1 cellular context compared by ENCODE assay signal in genomic region chr1:39026051-39026946, GRCh38.
A peak's percentile ranks its signal among the peaks of the same experiment; 100 is the strongest.
TF ChIP-seq lines count a peak whose summit lies in the region.

Gene NDUFS5 (plus strand): TSS chr1:39026350. CDS start chr1:39028725, 2,375 bp downstream.

TF ChIP-seq in K562, 482 proteins besides CTCF, POLR2A, EP300 and RAD21 (continued from another document and continues in another):
- TF ChIP-seq, protein P1, sequence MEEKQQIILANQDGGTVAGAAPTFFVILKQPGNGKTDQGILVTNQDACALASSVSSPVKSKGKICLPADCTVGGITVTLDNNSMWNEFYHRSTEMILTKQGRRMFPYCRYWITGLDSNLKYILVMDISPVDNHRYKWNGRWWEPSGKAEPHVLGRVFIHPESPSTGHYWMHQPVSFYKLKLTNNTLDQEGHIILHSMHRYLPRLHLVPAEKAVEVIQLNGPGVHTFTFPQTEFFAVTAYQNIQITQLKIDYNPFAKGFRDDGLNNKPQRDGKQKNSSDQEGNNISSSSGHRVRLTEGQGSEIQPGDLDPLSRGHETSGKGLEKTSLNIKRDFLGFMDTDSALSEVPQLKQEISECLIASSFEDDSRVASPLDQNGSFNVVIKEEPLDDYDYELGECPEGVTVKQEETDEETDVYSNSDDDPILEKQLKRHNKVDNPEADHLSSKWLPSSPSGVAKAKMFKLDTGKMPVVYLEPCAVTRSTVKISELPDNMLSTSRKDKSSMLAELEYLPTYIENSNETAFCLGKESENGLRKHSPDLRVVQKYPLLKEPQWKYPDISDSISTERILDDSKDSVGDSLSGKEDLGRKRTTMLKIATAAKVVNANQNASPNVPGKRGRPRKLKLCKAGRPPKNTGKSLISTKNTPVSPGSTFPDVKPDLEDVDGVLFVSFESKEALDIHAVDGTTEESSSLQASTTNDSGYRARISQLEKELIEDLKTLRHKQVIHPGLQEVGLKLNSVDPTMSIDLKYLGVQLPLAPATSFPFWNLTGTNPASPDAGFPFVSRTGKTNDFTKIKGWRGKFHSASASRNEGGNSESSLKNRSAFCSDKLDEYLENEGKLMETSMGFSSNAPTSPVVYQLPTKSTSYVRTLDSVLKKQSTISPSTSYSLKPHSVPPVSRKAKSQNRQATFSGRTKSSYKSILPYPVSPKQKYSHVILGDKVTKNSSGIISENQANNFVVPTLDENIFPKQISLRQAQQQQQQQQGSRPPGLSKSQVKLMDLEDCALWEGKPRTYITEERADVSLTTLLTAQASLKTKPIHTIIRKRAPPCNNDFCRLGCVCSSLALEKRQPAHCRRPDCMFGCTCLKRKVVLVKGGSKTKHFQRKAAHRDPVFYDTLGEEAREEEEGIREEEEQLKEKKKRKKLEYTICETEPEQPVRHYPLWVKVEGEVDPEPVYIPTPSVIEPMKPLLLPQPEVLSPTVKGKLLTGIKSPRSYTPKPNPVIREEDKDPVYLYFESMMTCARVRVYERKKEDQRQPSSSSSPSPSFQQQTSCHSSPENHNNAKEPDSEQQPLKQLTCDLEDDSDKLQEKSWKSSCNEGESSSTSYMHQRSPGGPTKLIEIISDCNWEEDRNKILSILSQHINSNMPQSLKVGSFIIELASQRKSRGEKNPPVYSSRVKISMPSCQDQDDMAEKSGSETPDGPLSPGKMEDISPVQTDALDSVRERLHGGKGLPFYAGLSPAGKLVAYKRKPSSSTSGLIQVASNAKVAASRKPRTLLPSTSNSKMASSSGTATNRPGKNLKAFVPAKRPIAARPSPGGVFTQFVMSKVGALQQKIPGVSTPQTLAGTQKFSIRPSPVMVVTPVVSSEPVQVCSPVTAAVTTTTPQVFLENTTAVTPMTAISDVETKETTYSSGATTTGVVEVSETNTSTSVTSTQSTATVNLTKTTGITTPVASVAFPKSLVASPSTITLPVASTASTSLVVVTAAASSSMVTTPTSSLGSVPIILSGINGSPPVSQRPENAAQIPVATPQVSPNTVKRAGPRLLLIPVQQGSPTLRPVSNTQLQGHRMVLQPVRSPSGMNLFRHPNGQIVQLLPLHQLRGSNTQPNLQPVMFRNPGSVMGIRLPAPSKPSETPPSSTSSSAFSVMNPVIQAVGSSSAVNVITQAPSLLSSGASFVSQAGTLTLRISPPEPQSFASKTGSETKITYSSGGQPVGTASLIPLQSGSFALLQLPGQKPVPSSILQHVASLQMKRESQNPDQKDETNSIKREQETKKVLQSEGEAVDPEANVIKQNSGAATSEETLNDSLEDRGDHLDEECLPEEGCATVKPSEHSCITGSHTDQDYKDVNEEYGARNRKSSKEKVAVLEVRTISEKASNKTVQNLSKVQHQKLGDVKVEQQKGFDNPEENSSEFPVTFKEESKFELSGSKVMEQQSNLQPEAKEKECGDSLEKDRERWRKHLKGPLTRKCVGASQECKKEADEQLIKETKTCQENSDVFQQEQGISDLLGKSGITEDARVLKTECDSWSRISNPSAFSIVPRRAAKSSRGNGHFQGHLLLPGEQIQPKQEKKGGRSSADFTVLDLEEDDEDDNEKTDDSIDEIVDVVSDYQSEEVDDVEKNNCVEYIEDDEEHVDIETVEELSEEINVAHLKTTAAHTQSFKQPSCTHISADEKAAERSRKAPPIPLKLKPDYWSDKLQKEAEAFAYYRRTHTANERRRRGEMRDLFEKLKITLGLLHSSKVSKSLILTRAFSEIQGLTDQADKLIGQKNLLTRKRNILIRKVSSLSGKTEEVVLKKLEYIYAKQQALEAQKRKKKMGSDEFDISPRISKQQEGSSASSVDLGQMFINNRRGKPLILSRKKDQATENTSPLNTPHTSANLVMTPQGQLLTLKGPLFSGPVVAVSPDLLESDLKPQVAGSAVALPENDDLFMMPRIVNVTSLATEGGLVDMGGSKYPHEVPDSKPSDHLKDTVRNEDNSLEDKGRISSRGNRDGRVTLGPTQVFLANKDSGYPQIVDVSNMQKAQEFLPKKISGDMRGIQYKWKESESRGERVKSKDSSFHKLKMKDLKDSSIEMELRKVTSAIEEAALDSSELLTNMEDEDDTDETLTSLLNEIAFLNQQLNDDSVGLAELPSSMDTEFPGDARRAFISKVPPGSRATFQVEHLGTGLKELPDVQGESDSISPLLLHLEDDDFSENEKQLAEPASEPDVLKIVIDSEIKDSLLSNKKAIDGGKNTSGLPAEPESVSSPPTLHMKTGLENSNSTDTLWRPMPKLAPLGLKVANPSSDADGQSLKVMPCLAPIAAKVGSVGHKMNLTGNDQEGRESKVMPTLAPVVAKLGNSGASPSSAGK (IDR thresholded peaks at IDR 0.05): peak; percentile 70
- TF ChIP-seq HES1 (IDR thresholded peaks at IDR 0.05; ENCODE audit: low read depth): 0 out of 2 replicates have a peak, but pooled peaks have one; percentile 12
- TF ChIP-seq NR2F6 (CRISPR knock-in tag; IDR thresholded peaks at IDR 0.05): peak; percentile 52; the same call in 1 of the 2 replicates
- TF ChIP-seq PML (IDR thresholded peaks at IDR 0.05; ENCODE audit: low read length): peak; percentile 89
- TF ChIP-seq CEBPB (tag; IDR thresholded peaks at IDR 0.05): peak; percentile 70
- 0 out of 2 replicates have a peak, but pooled peaks have one; percentile 28 for TF ChIP-seq ZNF24 (IDR thresholded peaks at IDR 0.05)
- TF ChIP-seq, protein P2, sequence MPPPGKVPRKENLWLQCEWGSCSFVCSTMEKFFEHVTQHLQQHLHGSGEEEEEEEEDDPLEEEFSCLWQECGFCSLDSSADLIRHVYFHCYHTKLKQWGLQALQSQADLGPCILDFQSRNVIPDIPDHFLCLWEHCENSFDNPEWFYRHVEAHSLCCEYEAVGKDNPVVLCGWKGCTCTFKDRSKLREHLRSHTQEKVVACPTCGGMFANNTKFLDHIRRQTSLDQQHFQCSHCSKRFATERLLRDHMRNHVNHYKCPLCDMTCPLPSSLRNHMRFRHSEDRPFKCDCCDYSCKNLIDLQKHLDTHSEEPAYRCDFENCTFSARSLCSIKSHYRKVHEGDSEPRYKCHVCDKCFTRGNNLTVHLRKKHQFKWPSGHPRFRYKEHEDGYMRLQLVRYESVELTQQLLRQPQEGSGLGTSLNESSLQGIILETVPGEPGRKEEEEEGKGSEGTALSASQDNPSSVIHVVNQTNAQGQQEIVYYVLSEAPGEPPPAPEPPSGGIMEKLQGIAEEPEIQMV (tag; conservative IDR thresholded peaks at IDR 0.05; ENCODE audit: low read depth): 0 out of 2 replicates have a peak, but pooled peaks have one; percentile 26
- TF ChIP-seq CREM (IDR thresholded peaks at IDR 0.05; ENCODE audit: low read depth): peak; percentile 98
- TF ChIP-seq, protein P3, sequence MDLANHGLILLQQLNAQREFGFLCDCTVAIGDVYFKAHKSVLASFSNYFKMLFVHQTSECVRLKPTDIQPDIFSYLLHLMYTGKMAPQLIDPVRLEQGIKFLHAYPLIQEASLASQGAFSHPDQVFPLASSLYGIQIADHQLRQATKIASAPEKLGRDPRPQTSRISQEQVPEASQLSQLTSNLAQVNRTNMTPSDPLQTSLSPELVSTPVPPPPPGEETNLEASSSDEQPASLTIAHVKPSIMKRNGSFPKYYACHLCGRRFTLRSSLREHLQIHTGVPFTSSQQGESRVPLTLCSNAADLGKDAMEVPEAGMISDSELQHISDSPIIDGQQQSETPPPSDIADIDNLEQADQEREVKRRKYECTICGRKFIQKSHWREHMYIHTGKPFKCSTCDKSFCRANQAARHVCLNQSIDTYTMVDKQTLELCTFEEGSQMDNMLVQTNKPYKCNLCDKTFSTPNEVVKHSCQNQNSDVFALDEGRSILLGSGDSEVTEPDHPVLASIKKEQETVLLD (IDR thresholded peaks at IDR 0.05): no peak
- 0 out of 2 replicates have a peak, but pooled peaks have one; percentile 27 for TF ChIP-seq FOXJ3 (CRISPR knock-in tag; IDR thresholded peaks at IDR 0.05)
- TF ChIP-seq EGR1 (conservative IDR thresholded peaks at IDR 0.05): no peak
- TF ChIP-seq ZEB2 (IDR thresholded peaks at IDR 0.05): 0 out of 2 replicates have a peak, but pooled peaks have one; percentile 66
- peak; percentile 80 for TF ChIP-seq EP400 (IDR thresholded peaks at IDR 0.05)
- no peak for TF ChIP-seq CBFB (CRISPR knock-in tag; IDR thresholded peaks at IDR 0.05)
- no peak for TF ChIP-seq SP2 (IDR thresholded peaks at IDR 0.05; ENCODE audit: extremely low read depth, low read depth, low read length, poor library complexity, severe bottlenecking)
- 0 out of 2 replicates have a peak, but pooled peaks have one; percentile 51 for TF ChIP-seq BRD4 (IDR thresholded peaks at IDR 0.05)
- no peak for TF ChIP-seq ZNF282 (CRISPR knock-in tag; IDR thresholded peaks at IDR 0.05)
- peak; percentile 62; the same call in 1 of the 2 replicates for TF ChIP-seq ZNF23 (CRISPR knock-in tag; IDR thresholded peaks at IDR 0.05)
- peak; percentile 28 for TF ChIP-seq RBM39 (optimal IDR thresholded peaks at IDR 0.05; ENCODE audit: low read depth, low read length)
- no peak for TF ChIP-seq MTF1 (CRISPR knock-in tag; IDR thresholded peaks at IDR 0.05; ENCODE audit: borderline replicate concordance)
- peak; percentile 35 for TF ChIP-seq NFIC (IDR thresholded peaks at IDR 0.05)
- peak; percentile 63 for TF ChIP-seq DPF2 (IDR thresholded peaks at IDR 0.05)
- TF ChIP-seq ZFP30 (CRISPR knock-in tag; IDR thresholded peaks at IDR 0.05; ENCODE audit: borderline replicate concordance): no peak
- TF ChIP-seq HNRNPLL (IDR thresholded peaks at IDR 0.05; ENCODE audit: low read depth, low read length, poor library complexity, severe bottlenecking): peak; percentile 50
- no peak for TF ChIP-seq NR2C2 (CRISPR knock-in tag; IDR thresholded peaks at IDR 0.05)
- TF ChIP-seq NR2C2 (tag; IDR thresholded peaks at IDR 0.05): peak; percentile 73; the same call in 1 of the 2 replicates
- peak in 1 of 2 experiments; percentile 83; a peak in 1 of 4 replicates for TF ChIP-seq SIN3A (IDR thresholded peaks at IDR 0.05; ENCODE audit: borderline replicate concordance in 2 of 2, control insufficient read depth in 1 of 2, low read depth in 2 of 2, low read length in 2 of 2)
- TF ChIP-seq ATF7 (IDR thresholded peaks at IDR 0.05): peak; percentile 96
- no peak for TF ChIP-seq CBX2 (IDR thresholded peaks at IDR 0.05; ENCODE audit: insufficient read depth, low read length, poor library complexity, severe bottlenecking)
- peak; percentile 81; the same call in 1 of the 2 replicates for TF ChIP-seq FOXK1 (CRISPR knock-in tag; IDR thresholded peaks at IDR 0.05; ENCODE audit: borderline replicate concordance)
- peak in 1 of 2 experiments; percentile 77; a peak in 2 of 4 replicates for TF ChIP-seq TEAD1 (CRISPR knock-in tag; IDR thresholded peaks at IDR 0.05)
- peak; percentile 56; the same call in 1 of the 2 replicates for TF ChIP-seq HCFC1 (IDR thresholded peaks at IDR 0.05; ENCODE audit: low read depth, low read length)
- TF ChIP-seq MTA1 (IDR thresholded peaks at IDR 0.05; ENCODE audit: borderline replicate concordance): peak; percentile 74; the same call in 1 of the 2 replicates
- TF ChIP-seq, protein P4, sequence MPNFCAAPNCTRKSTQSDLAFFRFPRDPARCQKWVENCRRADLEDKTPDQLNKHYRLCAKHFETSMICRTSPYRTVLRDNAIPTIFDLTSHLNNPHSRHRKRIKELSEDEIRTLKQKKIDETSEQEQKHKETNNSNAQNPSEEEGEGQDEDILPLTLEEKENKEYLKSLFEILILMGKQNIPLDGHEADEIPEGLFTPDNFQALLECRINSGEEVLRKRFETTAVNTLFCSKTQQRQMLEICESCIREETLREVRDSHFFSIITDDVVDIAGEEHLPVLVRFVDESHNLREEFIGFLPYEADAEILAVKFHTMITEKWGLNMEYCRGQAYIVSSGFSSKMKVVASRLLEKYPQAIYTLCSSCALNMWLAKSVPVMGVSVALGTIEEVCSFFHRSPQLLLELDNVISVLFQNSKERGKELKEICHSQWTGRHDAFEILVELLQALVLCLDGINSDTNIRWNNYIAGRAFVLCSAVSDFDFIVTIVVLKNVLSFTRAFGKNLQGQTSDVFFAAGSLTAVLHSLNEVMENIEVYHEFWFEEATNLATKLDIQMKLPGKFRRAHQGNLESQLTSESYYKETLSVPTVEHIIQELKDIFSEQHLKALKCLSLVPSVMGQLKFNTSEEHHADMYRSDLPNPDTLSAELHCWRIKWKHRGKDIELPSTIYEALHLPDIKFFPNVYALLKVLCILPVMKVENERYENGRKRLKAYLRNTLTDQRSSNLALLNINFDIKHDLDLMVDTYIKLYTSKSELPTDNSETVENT (CRISPR knock-in tag; IDR thresholded peaks at IDR 0.05): peak; percentile 91
- 0 out of 2 replicates have a peak, but pooled peaks have one; percentile 53 for TF ChIP-seq BCOR (IDR thresholded peaks at IDR 0.05)
- no peak for TF ChIP-seq HNRNPL (IDR thresholded peaks at IDR 0.05; ENCODE audit: low read depth, low read length)
- no peak for TF ChIP-seq ZNF274 (IDR thresholded peaks at IDR 0.05; ENCODE audit: borderline replicate concordance, low read depth, low read length)
- TF ChIP-seq ZFX (CRISPR knock-in tag; IDR thresholded peaks at IDR 0.05): peak; percentile 83
- peak; percentile 53; the same call in 1 of the 2 replicates for TF ChIP-seq ETS1 (conservative IDR thresholded peaks at IDR 0.05; ENCODE audit: control insufficient read depth, low read depth, low read length)
- TF ChIP-seq ARHGAP35 (IDR thresholded peaks at IDR 0.05; ENCODE audit: partially characterized antibody): no peak
- TF ChIP-seq THRB (CRISPR knock-in tag; conservative IDR thresholded peaks at IDR 0.05): 0 out of 2 replicates have a peak, but pooled peaks have one; percentile 29
- TF ChIP-seq, protein P5, sequence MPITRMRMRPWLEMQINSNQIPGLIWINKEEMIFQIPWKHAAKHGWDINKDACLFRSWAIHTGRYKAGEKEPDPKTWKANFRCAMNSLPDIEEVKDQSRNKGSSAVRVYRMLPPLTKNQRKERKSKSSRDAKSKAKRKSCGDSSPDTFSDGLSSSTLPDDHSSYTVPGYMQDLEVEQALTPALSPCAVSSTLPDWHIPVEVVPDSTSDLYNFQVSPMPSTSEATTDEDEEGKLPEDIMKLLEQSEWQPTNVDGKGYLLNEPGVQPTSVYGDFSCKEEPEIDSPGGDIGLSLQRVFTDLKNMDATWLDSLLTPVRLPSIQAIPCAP (CRISPR knock-in tag; IDR thresholded peaks at IDR 0.05; ENCODE audit: borderline replicate concordance): no peak
- TF ChIP-seq ZNF778 (CRISPR knock-in tag; IDR thresholded peaks at IDR 0.05): no peak
